Comparison of ENCODE assay signal across 36 cellular contexts in the genomic region with DNA sequence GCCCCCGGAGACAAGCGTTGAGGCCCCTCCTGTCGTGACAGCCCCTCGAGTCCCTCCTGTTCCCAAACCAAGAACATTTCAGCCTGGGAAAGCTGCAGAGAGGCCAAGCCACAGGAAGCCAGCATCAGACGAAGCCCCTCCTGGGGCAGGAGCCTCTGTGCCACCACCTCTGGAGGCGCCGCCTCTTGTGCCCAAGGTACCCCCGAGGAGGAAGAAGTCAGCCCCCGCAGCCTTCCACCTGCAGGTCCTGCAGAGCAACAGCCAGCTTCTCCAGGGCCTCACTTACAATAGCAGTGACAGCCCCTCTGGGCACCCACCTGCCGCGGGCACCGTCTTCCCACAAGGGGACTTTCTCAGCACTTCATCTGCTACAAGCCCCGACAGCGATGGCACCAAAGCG.
"Had no signal": no experiment of that assay in that cellular context is flagged by ENCODE, and none has a peak within 500 bp of the region (broad histone marks: within the 10 kb centered on the region; RNA-seq: fewer than 3 reads in every experiment).

No MANE protein-coding gene starts in this region.

- H3K27ac Mint-ChIP-seq: activated B cell treated with CpG ODN at 0.5 μM for 24 hours; activated CD4-positive, alpha-beta memory T cell treated with anti-CD3 and anti-CD28 coated beads for 36 hours; activated naive CD4-positive, alpha-beta T cell treated with anti-CD3 and anti-CD28 coated beads, Interleukin-2, amount 10 ng/mL, durations not matched to agents 7 days and 5 days; activated naive CD8-positive, alpha-beta T cell; activated naive CD8-positive, alpha-beta T cell treated with anti-CD3 and anti-CD28 coated beads, Interleukin-2, amount 50 U/mL, for 24 hours; brain; T-helper 1 cell treated with Interleukin-12 subunit alpha and Interleukin-12 subunit beta and Interleukin-4 antibody, amounts not matched to agents 30 μg/mL and 1 μg/mL, for 36 hours; T-helper 2 cell treated with Interferon-gamma antibody and Interleukin-4, amounts not matched to agents 5 μg/mL and 100 μg/mL, for 36 hours had no signal

- H3K4me3 Mint-ChIP-seq: activated B cell treated with CpG ODN at 0.5 μM for 24 hours; activated CD4-positive, alpha-beta memory T cell treated with anti-CD3 and anti-CD28 coated beads for 36 hours; activated naive CD4-positive, alpha-beta T cell treated with anti-CD3 and anti-CD28 coated beads, Interleukin-2, amount 10 ng/mL, durations not matched to agents 7 days and 5 days; activated naive CD8-positive, alpha-beta T cell; activated naive CD8-positive, alpha-beta T cell treated with anti-CD3 and anti-CD28 coated beads, Interleukin-2, amount 50 U/mL, for 24 hours; activated T-cell treated with anti-CD3 and anti-CD28 coated beads, Interleukin-2, amount 50 U/mL, for 4 hours; activated T-helper 1 cell treated with anti-CD3 and anti-CD28 coated beads, Interleukin-12 subunit alpha, Interleukin-12 subunit beta, Interleukin-2, Interleukin-4 antibody, amounts not matched to agents 30 ng/mL and 10 ng/mL and 1 ng/mL, durations not matched to agents 14 hours and 24 hours and 36 hours; brain; T-helper 1 cell treated with Interleukin-12 subunit alpha and Interleukin-12 subunit beta and Interleukin-4 antibody, amounts not matched to agents 30 μg/mL and 1 μg/mL, for 36 hours; T-helper 2 cell treated with Interferon-gamma antibody and Interleukin-4, amounts not matched to agents 5 μg/mL and 100 μg/mL, for 36 hours had no signal

- H3K4me1 ChIP-seq: SJCRH30 had no signal

- H3K27me3 Mint-ChIP-seq: activated B cell treated with CpG ODN at 0.5 μM for 24 hours; activated CD4-positive, alpha-beta memory T cell treated with anti-CD3 and anti-CD28 coated beads for 36 hours; activated naive CD4-positive, alpha-beta T cell treated with anti-CD3 and anti-CD28 coated beads, Interleukin-2, amount 10 ng/mL, durations not matched to agents 7 days and 5 days; activated naive CD8-positive, alpha-beta T cell; activated naive CD8-positive, alpha-beta T cell treated with anti-CD3 and anti-CD28 coated beads, Interleukin-2, amount 50 U/mL, for 24 hours had no signal

- H3K9me3 ChIP-seq: MG63, SJCRH30 had no signal

- DNase-seq: activated B cell treated with CpG ODN at 0.5 μM for 24 hours; activated CD4-positive, alpha-beta memory T cell treated with anti-CD3 and anti-CD28 coated beads for 36 hours; activated CD4-positive, alpha-beta T cell treated with anti-CD3 and anti-CD28 coated beads for 4 hours; activated CD4-positive, alpha-beta T cell treated with anti-CD3 and anti-CD28 coated beads, Interleukin-2, amount 50 U/mL, for 1 hour; activated CD4-positive, CD25-positive, alpha-beta regulatory T cell treated with anti-CD3 and anti-CD28 coated beads, Interleukin-2, amount 50 U/mL, for 72 hours; activated CD8-positive, alpha-beta memory T cell treated with anti-CD3 and anti-CD28 coated beads, Interleukin-2, amount 50 U/mL, for 4 hours; activated effector memory CD4-positive, alpha-beta T cell treated with Interleukin-2 at 50 U/mL for 16 hours; activated naive CD4-positive, alpha-beta T cell treated with anti-CD3 and anti-CD28 coated beads, Interleukin-2, amount 10 ng/mL, durations not matched to agents 7 days and 5 days; activated naive CD8-positive, alpha-beta T cell treated with anti-CD3 and anti-CD28 coated beads, Interleukin-2, amount 50 U/mL, for 24 hours; activated T-cell treated with anti-CD3 and anti-CD28 coated beads for 4 hours; activated T-cell treated with anti-CD3 and anti-CD28 coated beads, Interleukin-2, amount 50 U/mL, for 4 hours; caudate nucleus; Kasumi-1; KG1; MG63; NCI-H1048; NCI-H1105 treated with DMSO at 0.1 percent for 48 hours; NCI-H1436; NCI-H1694; NCI-H1930; NCI-H2081 treated with DMSO at 0.1 percent for 48 hours; NCI-H226; NCI-H446 treated with DMSO at 0.1 percent for 48 hours; NCI-H524; NCI-H69; NCI-H82; SHP77; SJCRH30 had no signal

- H3K4me1 Mint-ChIP-seq: activated B cell treated with CpG ODN at 0.5 μM for 24 hours; activated naive CD4-positive, alpha-beta T cell treated with anti-CD3 and anti-CD28 coated beads, Interleukin-2, amount 10 ng/mL, durations not matched to agents 7 days and 5 days; activated naive CD8-positive, alpha-beta T cell treated with anti-CD3 and anti-CD28 coated beads, Interleukin-2, amount 50 U/mL, for 24 hours; brain had no signal

- ATAC-seq: activated naive CD8-positive, alpha-beta T cell treated with anti-CD3 and anti-CD28 coated beads, Interleukin-2, amount 50 U/mL, for 24 hours; activated T-cell treated with anti-CD3 and anti-CD28 coated beads, Interleukin-2, amount 50 U/mL, for 4 hours; Panc1 had no signal

- H3K27ac ChIP-seq: SJCRH30, SK-N-MC, VCaP had no signal

- H3K9me3 Mint-ChIP-seq: activated B cell treated with CpG ODN at 0.5 μM for 24 hours; activated CD4-positive, alpha-beta memory T cell treated with anti-CD3 and anti-CD28 coated beads for 36 hours; activated naive CD4-positive, alpha-beta T cell treated with anti-CD3 and anti-CD28 coated beads, Interleukin-2, amount 10 ng/mL, durations not matched to agents 7 days and 5 days; activated naive CD8-positive, alpha-beta T cell treated with anti-CD3 and anti-CD28 coated beads, Interleukin-2, amount 50 U/mL, for 24 hours; activated T-cell treated with anti-CD3 and anti-CD28 coated beads, Interleukin-2, amount 50 U/mL, for 4 hours; activated T-helper 1 cell treated with anti-CD3 and anti-CD28 coated beads, Interleukin-12 subunit alpha, Interleukin-12 subunit beta, Interleukin-2, Interleukin-4 antibody, amounts not matched to agents 30 ng/mL and 10 ng/mL and 1 ng/mL, durations not matched to agents 14 hours and 24 hours and 36 hours; brain; T-helper 1 cell treated with Interleukin-12 subunit alpha and Interleukin-12 subunit beta and Interleukin-4 antibody, amounts not matched to agents 30 μg/mL and 1 μg/mL, for 36 hours; T-helper 2 cell treated with Interferon-gamma antibody and Interleukin-4, amounts not matched to agents 5 μg/mL and 100 μg/mL, for 36 hours had no signal

- H3K27me3 ChIP-seq: MG63, SJCRH30 had no signal

- H3K4me3 ChIP-seq: MG63, SJCRH30, SK-N-MC had no signal
